In genomic region chr1:3772027-3772714, GRCh38 we compare ENCODE assay signal across 1 cellular context.
TF ChIP-seq lines count a peak whose summit lies in the region.

No MANE protein-coding gene starts in this region.

TF ChIP-seq in K562, 482 proteins besides CTCF, POLR2A, EP300 and RAD21 (continued from another document and continues in another):
- TF ChIP-seq, protein P1, sequence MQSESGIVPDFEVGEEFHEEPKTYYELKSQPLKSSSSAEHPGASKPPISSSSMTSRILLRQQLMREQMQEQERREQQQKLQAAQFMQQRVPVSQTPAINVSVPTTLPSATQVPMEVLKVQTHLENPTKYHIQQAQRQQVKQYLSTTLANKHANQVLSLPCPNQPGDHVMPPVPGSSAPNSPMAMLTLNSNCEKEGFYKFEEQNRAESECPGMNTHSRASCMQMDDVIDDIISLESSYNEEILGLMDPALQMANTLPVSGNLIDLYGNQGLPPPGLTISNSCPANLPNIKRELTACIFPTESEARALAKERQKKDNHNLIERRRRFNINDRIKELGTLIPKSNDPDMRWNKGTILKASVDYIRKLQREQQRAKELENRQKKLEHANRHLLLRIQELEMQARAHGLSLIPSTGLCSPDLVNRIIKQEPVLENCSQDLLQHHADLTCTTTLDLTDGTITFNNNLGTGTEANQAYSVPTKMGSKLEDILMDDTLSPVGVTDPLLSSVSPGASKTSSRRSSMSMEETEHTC (IDR thresholded peaks at IDR 0.05) = no peak
- TF ChIP-seq POLR2G (IDR thresholded peaks at IDR 0.05; ENCODE audit: low read depth, low read length) = peak; percentile 81
- no peak for TF ChIP-seq SPI1 (IDR thresholded peaks at IDR 0.05; ENCODE audit: borderline replicate concordance, low read depth, low read length)
- no peak for TF ChIP-seq TFE3 (CRISPR knock-in tag; IDR thresholded peaks at IDR 0.05)
- peak; percentile 23 for TF ChIP-seq GATAD2B (IDR thresholded peaks at IDR 0.05; ENCODE audit: borderline replicate concordance)
- no peak for TF ChIP-seq U2AF2 (optimal IDR thresholded peaks at IDR 0.05; ENCODE audit: low read depth, low read length)
- TF ChIP-seq MTA1 (IDR thresholded peaks at IDR 0.05; ENCODE audit: borderline replicate concordance) = no peak
- no peak for TF ChIP-seq SMAD1 (IDR thresholded peaks at IDR 0.05; ENCODE audit: low read depth, low read length, partially characterized antibody)
- no peak for TF ChIP-seq TBL1XR1 (IDR thresholded peaks at IDR 0.05; ENCODE audit: low read length in 2 of 2)
- no peak for TF ChIP-seq ETV6 (IDR thresholded peaks at IDR 0.05; ENCODE audit: borderline replicate concordance in 1 of 2, low read depth in 2 of 2, low read length in 1 of 2)
- TF ChIP-seq ETV6 (CRISPR knock-in tag; IDR thresholded peaks at IDR 0.05; ENCODE audit: borderline replicate concordance) = no peak
- no peak for TF ChIP-seq ZHX1 (conservative IDR thresholded peaks at IDR 0.05; ENCODE audit: low read length)
- TF ChIP-seq TAL1 (IDR thresholded peaks at IDR 0.05) = no peak
- TF ChIP-seq ZNF212 (CRISPR knock-in tag; IDR thresholded peaks at IDR 0.05) = no peak
- no peak for TF ChIP-seq SMAD3 (CRISPR knock-in tag; conservative IDR thresholded peaks at IDR 0.05)
- TF ChIP-seq HEY1 (CRISPR knock-in tag; IDR thresholded peaks at IDR 0.05; ENCODE audit: borderline replicate concordance) = no peak
- TF ChIP-seq BCLAF1 (IDR thresholded peaks at IDR 0.05; ENCODE audit: borderline replicate concordance in 1 of 2, control insufficient read depth in 1 of 2, low read depth in 2 of 2, low read length in 1 of 2) = no peak
- TF ChIP-seq PML (IDR thresholded peaks at IDR 0.05; ENCODE audit: low read length) = 0 out of 2 replicates have a peak, but pooled peaks have one; percentile 24
- no peak for TF ChIP-seq RFX5 (IDR thresholded peaks at IDR 0.05; ENCODE audit: low read depth, low read length)
- TF ChIP-seq MTF1 (CRISPR knock-in tag; IDR thresholded peaks at IDR 0.05; ENCODE audit: borderline replicate concordance) = no peak
- no peak for TF ChIP-seq DNMT1 (IDR thresholded peaks at IDR 0.05)
- TF ChIP-seq SIN3B (IDR thresholded peaks at IDR 0.05; ENCODE audit: low read depth) = peak; percentile 64; the same call in 1 of the 2 replicates
- TF ChIP-seq ZNF324 (CRISPR knock-in tag; IDR thresholded peaks at IDR 0.05) = 0 out of 2 replicates have a peak, but pooled peaks have one; percentile 32
- peak; percentile 60 for TF ChIP-seq ELF1 (tag; IDR thresholded peaks at IDR 0.05)
- peak; percentile 66 for TF ChIP-seq USF2 (CRISPR knock-in tag; IDR thresholded peaks at IDR 0.05)
- TF ChIP-seq ZNF79 (CRISPR knock-in tag; IDR thresholded peaks at IDR 0.05; ENCODE audit: low read depth) = no peak
- no peak for TF ChIP-seq TARDBP (IDR thresholded peaks at IDR 0.05)
- TF ChIP-seq HDAC1 (IDR thresholded peaks at IDR 0.05) = peak in 1 of 2 experiments; percentile 92; a peak in 2 of 4 replicates
- TF ChIP-seq SIX5 (IDR thresholded peaks at IDR 0.05; ENCODE audit: borderline replicate concordance in 1 of 2, insufficient read depth in 1 of 2, low read depth in 1 of 2, low read length in 2 of 2) = no peak
- no peak for TF ChIP-seq PHF21A (IDR thresholded peaks at IDR 0.05; ENCODE audit: borderline replicate concordance, low read depth)
- no peak for TF ChIP-seq ILK (tag; IDR thresholded peaks at IDR 0.05; ENCODE audit: borderline replicate concordance, low read depth)
- TF ChIP-seq TSC22D4 (tag; IDR thresholded peaks at IDR 0.05) = no peak
- TF ChIP-seq, protein P2, sequence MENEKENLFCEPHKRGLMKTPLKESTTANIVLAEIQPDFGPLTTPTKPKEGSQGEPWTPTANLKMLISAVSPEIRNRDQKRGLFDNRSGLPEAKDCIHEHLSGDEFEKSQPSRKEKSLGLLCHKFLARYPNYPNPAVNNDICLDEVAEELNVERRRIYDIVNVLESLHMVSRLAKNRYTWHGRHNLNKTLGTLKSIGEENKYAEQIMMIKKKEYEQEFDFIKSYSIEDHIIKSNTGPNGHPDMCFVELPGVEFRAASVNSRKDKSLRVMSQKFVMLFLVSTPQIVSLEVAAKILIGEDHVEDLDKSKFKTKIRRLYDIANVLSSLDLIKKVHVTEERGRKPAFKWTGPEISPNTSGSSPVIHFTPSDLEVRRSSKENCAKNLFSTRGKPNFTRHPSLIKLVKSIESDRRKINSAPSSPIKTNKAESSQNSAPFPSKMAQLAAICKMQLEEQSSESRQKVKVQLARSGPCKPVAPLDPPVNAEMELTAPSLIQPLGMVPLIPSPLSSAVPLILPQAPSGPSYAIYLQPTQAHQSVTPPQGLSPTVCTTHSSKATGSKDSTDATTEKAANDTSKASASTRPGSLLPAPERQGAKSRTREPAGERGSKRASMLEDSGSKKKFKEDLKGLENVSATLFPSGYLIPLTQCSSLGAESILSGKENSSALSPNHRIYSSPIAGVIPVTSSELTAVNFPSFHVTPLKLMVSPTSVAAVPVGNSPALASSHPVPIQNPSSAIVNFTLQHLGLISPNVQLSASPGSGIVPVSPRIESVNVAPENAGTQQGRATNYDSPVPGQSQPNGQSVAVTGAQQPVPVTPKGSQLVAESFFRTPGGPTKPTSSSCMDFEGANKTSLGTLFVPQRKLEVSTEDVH (IDR thresholded peaks at IDR 0.05; ENCODE audit: low read depth, partially characterized antibody) = no peak
- TF ChIP-seq ZNF165 (CRISPR knock-in tag; IDR thresholded peaks at IDR 0.05; ENCODE audit: borderline replicate concordance) = no peak
- TF ChIP-seq, protein P3, sequence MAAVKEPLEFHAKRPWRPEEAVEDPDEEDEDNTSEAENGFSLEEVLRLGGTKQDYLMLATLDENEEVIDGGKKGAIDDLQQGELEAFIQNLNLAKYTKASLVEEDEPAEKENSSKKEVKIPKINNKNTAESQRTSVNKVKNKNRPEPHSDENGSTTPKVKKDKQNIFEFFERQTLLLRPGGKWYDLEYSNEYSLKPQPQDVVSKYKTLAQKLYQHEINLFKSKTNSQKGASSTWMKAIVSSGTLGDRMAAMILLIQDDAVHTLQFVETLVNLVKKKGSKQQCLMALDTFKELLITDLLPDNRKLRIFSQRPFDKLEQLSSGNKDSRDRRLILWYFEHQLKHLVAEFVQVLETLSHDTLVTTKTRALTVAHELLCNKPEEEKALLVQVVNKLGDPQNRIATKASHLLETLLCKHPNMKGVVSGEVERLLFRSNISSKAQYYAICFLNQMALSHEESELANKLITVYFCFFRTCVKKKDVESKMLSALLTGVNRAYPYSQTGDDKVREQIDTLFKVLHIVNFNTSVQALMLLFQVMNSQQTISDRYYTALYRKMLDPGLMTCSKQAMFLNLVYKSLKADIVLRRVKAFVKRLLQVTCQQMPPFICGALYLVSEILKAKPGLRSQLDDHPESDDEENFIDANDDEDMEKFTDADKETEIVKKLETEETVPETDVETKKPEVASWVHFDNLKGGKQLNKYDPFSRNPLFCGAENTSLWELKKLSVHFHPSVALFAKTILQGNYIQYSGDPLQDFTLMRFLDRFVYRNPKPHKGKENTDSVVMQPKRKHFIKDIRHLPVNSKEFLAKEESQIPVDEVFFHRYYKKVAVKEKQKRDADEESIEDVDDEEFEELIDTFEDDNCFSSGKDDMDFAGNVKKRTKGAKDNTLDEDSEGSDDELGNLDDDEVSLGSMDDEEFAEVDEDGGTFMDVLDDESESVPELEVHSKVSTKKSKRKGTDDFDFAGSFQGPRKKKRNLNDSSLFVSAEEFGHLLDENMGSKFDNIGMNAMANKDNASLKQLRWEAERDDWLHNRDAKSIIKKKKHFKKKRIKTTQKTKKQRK (IDR thresholded peaks at IDR 0.05; ENCODE audit: borderline replicate concordance, low read depth, low read length) = no peak
- TF ChIP-seq, protein P4, sequence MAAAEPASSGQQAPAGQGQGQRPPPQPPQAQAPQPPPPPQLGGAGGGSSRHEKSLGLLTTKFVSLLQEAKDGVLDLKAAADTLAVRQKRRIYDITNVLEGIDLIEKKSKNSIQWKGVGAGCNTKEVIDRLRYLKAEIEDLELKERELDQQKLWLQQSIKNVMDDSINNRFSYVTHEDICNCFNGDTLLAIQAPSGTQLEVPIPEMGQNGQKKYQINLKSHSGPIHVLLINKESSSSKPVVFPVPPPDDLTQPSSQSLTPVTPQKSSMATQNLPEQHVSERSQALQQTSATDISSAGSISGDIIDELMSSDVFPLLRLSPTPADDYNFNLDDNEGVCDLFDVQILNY (CRISPR knock-in tag; IDR thresholded peaks at IDR 0.05) = no peak
- TF ChIP-seq RNF2 (IDR thresholded peaks at IDR 0.05) = no peak
- TF ChIP-seq ZNF134 (CRISPR knock-in tag; conservative IDR thresholded peaks at IDR 0.05) = no peak
- peak; percentile 94 to 96 for TF ChIP-seq MNT (conservative IDR thresholded peaks at IDR 0.05)
